11 cellular contexts compared by ENCODE assay signal in genomic region chr9:31390352-31391025, GRCh38.
DNase-seq lines count a peak whose midpoint lies in the region; ATAC-seq lines count a peak whose summit lies in the region.
"Had no signal": no experiment of that assay in that cellular context is flagged by ENCODE, and none has a peak within 500 bp of the region (broad histone marks: within the 10 kb centered on the region; RNA-seq: fewer than 3 reads in every experiment).

No MANE protein-coding gene starts in this region.

- H2AFZ ChIP-seq in ACC112 (ENCODE audit: low read length, unreplicated experiment) (peak overlapping the region; percentile 11), GM23248 (no peak overlapping the region)

- H3K4me1 ChIP-seq in ACC112 (ENCODE audit: control insufficient read depth, insufficient read depth, low read length, unreplicated experiment) (no peaks in the 10 kb centered on the region), GM23248 (ENCODE audit: insufficient read depth) (no peaks in the 10 kb centered on the region)
- no peaks in the 10 kb centered on the region for H3K4me1 ChIP-seq in effector memory CD4-positive, alpha-beta T cell (ENCODE audit: control insufficient read depth, insufficient read depth, low read length, poor library complexity, severe bottlenecking)

- ATAC-seq in GM19324 (IDR thresholded peaks at IDR 0.05; ENCODE audit: low FRiP score, unreplicated experiment): peak; percentile 86
- peak; percentile 50 for ATAC-seq in HG03064 (IDR thresholded peaks at IDR 0.05; ENCODE audit: low read depth, unreplicated experiment)
- peak; percentile 18 for ATAC-seq in activated T-helper 17 cell treated with anti-CD3 and anti-CD28 coated beads, Interleukin-2, amount 50 U/mL, for 72 hours (replicated peaks)

- H3F3A ChIP-seq in GM23248 (ENCODE audit: insufficient read depth): no peaks in the 10 kb centered on the region

- H3K27me3 Mint-ChIP-seq in activated T-helper 17 cell treated with anti-CD3 and anti-CD28 coated beads, Interleukin-2, amount 50 U/mL, for 72 hours: no peaks in the 10 kb centered on the region

- in situ Hi-C loops in GM23248 (cut with MboI): no loop called here

- no peaks in the 10 kb centered on the region for H4K20me1 ChIP-seq in GM23248 (ENCODE audit: insufficient read depth)

- H3K79me2 ChIP-seq in ACC112 (ENCODE audit: control insufficient read depth, insufficient read depth, low read length, unreplicated experiment) (no peaks in the 10 kb centered on the region), GM23248 (ENCODE audit: insufficient read depth) (no peaks in the 10 kb centered on the region)

- H3K9ac ChIP-seq in GM23248: no peak overlapping the region

- H3K9me3 Mint-ChIP-seq in activated T-helper 17 cell treated with anti-CD3 and anti-CD28 coated beads, Interleukin-2, amount 50 U/mL, for 72 hours: no peaks in the 10 kb centered on the region

- WGBS in GM23248 (ENCODE audit: low coverage in 1 of 2, low lambda C conversion rate in 2 of 2, missing lambda C conversion rate in 2 of 2), 2 experiments: 6% methylated on average over 6 of the region's 6 CpGs

- no peaks in the 10 kb centered on the region for H3K27me3 ChIP-seq in ACC112 (ENCODE audit: insufficient read depth, low read length)
- no peaks in the 10 kb centered on the region for H3K27me3 ChIP-seq in GM23248 (replicated peaks; ENCODE audit: insufficient read depth)
- H3K27me3 ChIP-seq in effector memory CD4-positive, alpha-beta T cell (replicated peaks; ENCODE audit: control insufficient read depth, insufficient read depth, low read length, poor library complexity, severe bottlenecking): no peaks in the 10 kb centered on the region

- no peaks in the 10 kb centered on the region for H3K36me3 Mint-ChIP-seq in activated T-helper 17 cell treated with anti-CD3 and anti-CD28 coated beads, Interleukin-2, amount 50 U/mL, for 72 hours (ENCODE audit: low read depth)

- H3K4me3 ChIP-seq in ACC112 (ENCODE audit: low read depth, low read length): no peak overlapping the region
- H3K4me3 ChIP-seq in GM23248: no peak overlapping the region
- no peak overlapping the region for H3K4me3 ChIP-seq in effector memory CD4-positive, alpha-beta T cell (ENCODE audit: insufficient read depth, low read depth, low read length, poor library complexity, severe bottlenecking)

- H3K27ac ChIP-seq in ACC112 (ENCODE audit: low read depth, low read length) (no peak overlapping the region), GM23248 (no peak overlapping the region)
- no peak overlapping the region for H3K27ac ChIP-seq in effector memory CD4-positive, alpha-beta T cell (ENCODE audit: insufficient read depth, low read length, poor library complexity, severe bottlenecking)
- H3K27ac ChIP-seq: C4-2B had no signal

- no peak for DNase-seq in GM23248
- no peak for DNase-seq in NCI-H1417 treated with DMSO at 0.1 percent for 48 hours (lab: John Stamatoyannopoulos, UW)
- DNase-seq in activated CD4-positive, alpha-beta T cell treated with anti-CD3 and anti-CD28 coated beads for 48 hours: no peak
- DNase-seq in effector memory CD4-positive, alpha-beta T cell: no peak
- DNase-seq: activated gamma-delta T cell, Kasumi-1 had no signal

- H3K9me2 ChIP-seq in GM23248 (ENCODE audit: insufficient read depth): no peaks in the 10 kb centered on the region

- no peaks in the 10 kb centered on the region for H3K36me3 ChIP-seq in ACC112 (ENCODE audit: insufficient read depth, low read length)
- H3K36me3 ChIP-seq in GM23248 (ENCODE audit: low read depth): no peaks in the 10 kb centered on the region
- H3K36me3 ChIP-seq in effector memory CD4-positive, alpha-beta T cell (ENCODE audit: control insufficient read depth, insufficient read depth, low read length): no peaks in the 10 kb centered on the region

- no peak overlapping the region for H3K4me3 Mint-ChIP-seq in activated T-helper 17 cell treated with anti-CD3 and anti-CD28 coated beads, Interleukin-2, amount 50 U/mL, for 72 hours

- H3K9me3 ChIP-seq in GM23248 (ENCODE audit: low read depth): no peaks in the 10 kb centered on the region
- H3K9me3 ChIP-seq in effector memory CD4-positive, alpha-beta T cell (ENCODE audit: control insufficient read depth, low read length): no peaks in the 10 kb centered on the region

- H3K4me1 Mint-ChIP-seq in activated T-helper 17 cell treated with anti-CD3 and anti-CD28 coated beads, Interleukin-2, amount 50 U/mL, for 72 hours: no peaks in the 10 kb centered on the region

- H3K27ac Mint-ChIP-seq in activated T-helper 17 cell treated with anti-CD3 and anti-CD28 coated beads, Interleukin-2, amount 50 U/mL, for 72 hours: peak overlapping the region; percentile 2

- no peak overlapping the region for H3K4me2 ChIP-seq in GM23248 (ENCODE audit: unreplicated experiment)

Comparison
In these comparisons a context has a peak if more than half of its experiments do, and no peak if none do; other contexts are left out.
1. ATAC-seq: peak in every context shown above with its lines; median percentile 86 in GM19324; 50 in HG03064; 18 in activated T-helper 17 cell treated with anti-CD3 and anti-CD28 coated beads, Interleukin-2, amount 50 U/mL, for 72 hours.